14 cellular contexts compared by ENCODE assay signal in genomic region chr17:59671386-59671785, GRCh38. TPM values are rescaled to one million over a fixed set of nuclear protein-coding genes. Genes with fewer than 3 reads are reported as not detected.
DNase-seq lines count a peak whose midpoint lies in the region; ATAC-seq, FAIRE-seq and TF ChIP-seq lines count a peak whose summit lies in the region.
"Had no signal": no experiment of that assay in that cellular context is flagged by ENCODE, and none has a peak within 500 bp of the region (broad histone marks: within the 10 kb centered on the region; RNA-seq: fewer than 3 reads in every experiment).

No MANE protein-coding gene starts in this region.

- CTCF ChIA-PET in activated CD4-positive, alpha-beta T cell treated with anti-CD3 and anti-CD28 coated beads for 36 hours (lab: Charles Lee), result interaction anchor here (0.6 to 2.2 kb wide), 6 partner anchors 8 to 296 kb away, joined by 3 to 9 read pairs (median 4); no protein-coding TSS in a partner anchor

- POLR2A ChIA-PET in activated CD4-positive, alpha-beta T cell treated with anti-CD3 and anti-CD28 coated beads for 36 hours (lab: Charles Lee), result no interaction called here

- H3K27ac ChIP-seq in colonic mucosa (peak overlapping the region; percentile 76), caudate nucleus (ENCODE audit: low read depth, low read length) (no peak overlapping the region)

- no peaks in the 10 kb centered on the region for H3K27me3 ChIP-seq in colonic mucosa
- H3K27me3 ChIP-seq: heart left ventricle had no signal

- peaks cover 35% of the 10 kb centered on the region for H3K36me3 Mint-ChIP-seq in activated CD4-positive, alpha-beta T cell treated with anti-CD3 and anti-CD28 coated beads for 36 hours (ENCODE audit: low read depth)
- peaks cover 8% of the 10 kb centered on the region for H3K36me3 Mint-ChIP-seq in progenitor cell of endocrine pancreas (ENCODE audit: insufficient read depth)

- H3K4me3 ChIP-seq in colonic mucosa, result no peak overlapping the region
- H3K4me3 ChIP-seq: heart left ventricle had no signal

- peaks cover 17% of the 10 kb centered on the region for H3K4me1 ChIP-seq in colonic mucosa

- H3K36me3 ChIP-seq in colonic mucosa, result no peaks in the 10 kb centered on the region

- H3K9ac ChIP-seq in colonic mucosa (ENCODE audit: low read depth in 2 of 2, low read length in 2 of 2), result peak overlapping the region in 1 of 2 donors; percentile 51

- H3K4me3 Mint-ChIP-seq in activated CD4-positive, alpha-beta T cell treated with anti-CD3 and anti-CD28 coated beads for 36 hours, result no peak overlapping the region
- no peak overlapping the region for H3K4me3 Mint-ChIP-seq in progenitor cell of endocrine pancreas (ENCODE audit: low read depth)

- intact Hi-C loops in activated CD4-positive, alpha-beta T cell treated with anti-CD3 and anti-CD28 coated beads for 36 hours (cut with DNase I, micrococcal nuclease), result no loop called here
- intact Hi-C loops in colonic mucosa (cut with DNase I), result no loop called here

- TF ChIP-seq CTCF in colonic mucosa (IDR thresholded peaks at IDR 0.05) (no peak), progenitor cell of endocrine pancreas (IDR thresholded peaks at IDR 0.05; ENCODE audit: unreplicated experiment) (no peak)

- H3K4me1 Mint-ChIP-seq in activated CD4-positive, alpha-beta T cell treated with anti-CD3 and anti-CD28 coated beads for 36 hours, result peaks cover 31% of the 10 kb centered on the region
- H3K4me1 Mint-ChIP-seq in progenitor cell of endocrine pancreas (ENCODE audit: low read depth), result peaks cover 1% of the 10 kb centered on the region

- H3K27me3 Mint-ChIP-seq in activated CD4-positive, alpha-beta T cell treated with anti-CD3 and anti-CD28 coated beads for 36 hours, result no peaks in the 10 kb centered on the region
- H3K27me3 Mint-ChIP-seq in progenitor cell of endocrine pancreas, result no peaks in the 10 kb centered on the region

- ATAC-seq in activated CD4-positive, alpha-beta T cell treated with anti-CD3 and anti-CD28 coated beads for 36 hours, result peak; percentile 36
- ATAC-seq: left cardiac atrium, sciatic nerve had no signal

- H3K9me3 Mint-ChIP-seq in activated CD4-positive, alpha-beta T cell treated with anti-CD3 and anti-CD28 coated beads for 36 hours (ENCODE audit: low read depth), result no peaks in the 10 kb centered on the region
- H3K9me3 Mint-ChIP-seq in progenitor cell of endocrine pancreas (ENCODE audit: low read depth), result no peaks in the 10 kb centered on the region

- DNase-seq in activated CD4-positive, alpha-beta T cell treated with anti-CD3 and anti-CD28 coated beads for 36 hours, result no peak
- DNase-seq in activated CD4-positive, alpha-beta T cell treated with anti-CD3 and anti-CD28 coated beads for 1 hour, result no peak
- DNase-seq in HTR-8/SVneo (ENCODE audit: insufficient read length, low spot score) (no peak), colonic mucosa (no peak), progenitor cell of endocrine pancreas (ENCODE audit: low spot score, unreplicated experiment) (no peak), KG1 (lab: John Stamatoyannopoulos, UW) (no peak), caudate nucleus (lab: John Stamatoyannopoulos, UW) (no peak), NCI-H2196 treated with DMSO at 0.1 percent for 48 hours (lab: John Stamatoyannopoulos, UW; ENCODE audit: unreplicated experiment) (no peak)
- DNase-seq: activated CD4-positive, alpha-beta T cell treated with anti-CD3 and anti-CD28 coated beads for 48 hours; heart left ventricle; left cardiac atrium; NCI-H1930; stimulated activated CD4-positive, alpha-beta T cell treated with anti-CD3 and anti-CD28 coated beads, Interleukin-4, amount 100 ng/mL, for 24 hours had no signal

- no peaks in the 10 kb centered on the region for H3K9me3 ChIP-seq in colonic mucosa
- H3K9me3 ChIP-seq: heart left ventricle had no signal

- peak; percentile 9 for FAIRE-seq in HTR-8/SVneo (lab: Jason Lieb, UNC)

- peak overlapping the region; percentile 53 for H3K27ac Mint-ChIP-seq in activated CD4-positive, alpha-beta T cell treated with anti-CD3 and anti-CD28 coated beads for 36 hours
- H3K27ac Mint-ChIP-seq in progenitor cell of endocrine pancreas, result peak overlapping the region; percentile 3

RNA-seq across cellular contexts. Expression of gene PTRH2, which starts 35.8 kb away (rescaled TPM):
- 10 to 100 TPM; 41.7 to 54.7 TPM for total RNA-seq in activated CD4-positive, alpha-beta T cell treated with anti-CD3 and anti-CD28 coated beads for 36 hours
- total RNA-seq in colonic mucosa (10 to 100 TPM; 20.1 to 21.1 TPM), progenitor cell of endocrine pancreas (19.2 and 23.8 TPM in 2 replicates)

RNA-seq across cellular contexts. Expression of gene VMP1, which starts 36.1 kb away (rescaled TPM):
- 100 to 1,000 TPM; 378 to 402 TPM for total RNA-seq in activated CD4-positive, alpha-beta T cell treated with anti-CD3 and anti-CD28 coated beads for 36 hours
- total RNA-seq in colonic mucosa, result 100 to 1,000 TPM; 186 to 291 TPM
- 162 and 177 TPM in 2 replicates for total RNA-seq in progenitor cell of endocrine pancreas

RNA-seq across cellular contexts. Expression of gene CLTC, which starts 51.7 kb away (rescaled TPM):
- 100 to 1,000 TPM; 180 to 186 TPM for total RNA-seq in activated CD4-positive, alpha-beta T cell treated with anti-CD3 and anti-CD28 coated beads for 36 hours
- total RNA-seq in colonic mucosa (100 to 1,000 TPM; 306 to 328 TPM), progenitor cell of endocrine pancreas (185 and 195 TPM in 2 replicates)
